Comparison of ENCODE assay signal across 19 cellular contexts in the genomic region with DNA sequence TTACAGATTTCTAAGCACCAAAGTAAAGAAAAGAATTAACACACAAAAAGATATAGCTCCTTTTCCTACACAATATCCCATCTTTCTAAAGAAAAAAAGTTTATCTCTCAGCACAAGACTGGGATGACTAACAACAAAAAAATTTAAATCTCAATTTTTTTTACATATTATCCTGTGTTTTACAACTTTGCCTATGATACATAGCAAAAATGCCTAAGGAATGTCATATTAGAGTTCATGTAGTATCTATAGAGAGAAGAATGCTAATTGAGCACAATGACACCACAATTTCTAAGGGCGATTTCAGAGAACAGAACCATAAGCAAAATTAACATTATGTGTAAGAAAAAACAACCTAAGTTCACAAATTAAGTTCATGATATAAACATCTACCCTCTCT. TPM values are rescaled to one million over a fixed set of nuclear protein-coding genes. Genes with fewer than 3 reads are reported as not detected.
DNase-seq lines count a peak whose midpoint lies in the region; ATAC-seq, FAIRE-seq and TF ChIP-seq lines count a peak whose summit lies in the region.
"Had no signal": no experiment of that assay in that cellular context is flagged by ENCODE, and none has a peak within 500 bp of the region (broad histone marks: within the 10 kb centered on the region; RNA-seq: fewer than 3 reads in every experiment).

No MANE protein-coding gene starts in this region.

- POLR2A ChIA-PET in A549 (lab: Yijun Ruan, JAX): no interaction called here
- POLR2A ChIA-PET in Caco-2 (lab: Charles Lee): no interaction called here

- TF ChIP-seq CTCF in A549 (IDR thresholded peaks at IDR 0.05) (no peak), Caco-2 (IDR thresholded peaks at IDR 0.05; ENCODE audit: insufficient read depth in 1 of 2, low read depth in 1 of 2, low read length in 1 of 2, severe bottlenecking in 1 of 2, unreplicated experiment in 1 of 2) (no peak)

- TF ChIP-seq EP300 in A549 (IDR thresholded peaks at IDR 0.05): no peak

- BruUV-seq in Caco-2 (replicated peaks; lab: Mats Ljungman, UMichigan): no TSS peak

- peaks cover 25% of the 10 kb centered on the region; the same call in 2 of the 3 replicates for H3K4me1 ChIP-seq in A549
- H3K4me1 ChIP-seq in Caco-2: peaks cover 5% of the 10 kb centered on the region; the same call in 1 of the 2 replicates

- WGBS in A549 (ENCODE audit: missing lambda C conversion rate): 54% methylated on average over 1 of the region's 1 CpG

- H3K27ac Mint-ChIP-seq in Caco-2 (ENCODE audit: unreplicated experiment): no peak overlapping the region
- H3K27ac Mint-ChIP-seq: activated T-cell treated with anti-CD3 and anti-CD28 coated beads, Interleukin-2, amount 50 U/mL, for 72 hours; memory B cell; T-helper 17 cell had no signal

- TF ChIP-seq POLR2A in A549 (IDR thresholded peaks at IDR 0.05; ENCODE audit: low read length): no peak

- H3K27ac ChIP-seq in A549: peak overlapping the region in 1 of 2 experiments; percentile 55; a peak in 2 of 6 replicates
- H3K27ac ChIP-seq: esophagus muscularis mucosa, sigmoid colon had no signal

- H3K36me3 Mint-ChIP-seq in Caco-2 (ENCODE audit: insufficient read depth, unreplicated experiment): peaks cover 25% of the 10 kb centered on the region

- no peaks in the 10 kb centered on the region; the same call in none of the 2 replicates for H3K36me3 ChIP-seq in Caco-2 (ENCODE audit: control insufficient read depth, insufficient read depth, low read length)

- no peak for TF ChIP-seq RAD21 in A549 (conservative IDR thresholded peaks at IDR 0.05 in 1 of 2, IDR thresholded peaks at IDR 0.05 in 1 of 2)

- peaks cover 16% of the 10 kb centered on the region for H3K9me3 ChIP-seq in A549
- H3K9me3 ChIP-seq in Caco-2: peaks cover 8% of the 10 kb centered on the region
- H3K9me3 ChIP-seq: esophagus muscularis mucosa, sigmoid colon had no signal

- H3K4me3 ChIP-seq in A549: no peak overlapping the region
- no peak overlapping the region for H3K4me3 ChIP-seq in Caco-2 (ENCODE audit: low read depth, low read length)
- H3K4me3 ChIP-seq: esophagus muscularis mucosa, sigmoid colon had no signal

- peaks cover 6% of the 10 kb centered on the region for H3K4me1 Mint-ChIP-seq in Caco-2 (ENCODE audit: low read depth, unreplicated experiment)

- H3K27me3 Mint-ChIP-seq in Caco-2 (ENCODE audit: insufficient read depth, unreplicated experiment): no peaks in the 10 kb centered on the region
- H3K27me3 Mint-ChIP-seq: memory B cell, T-helper 17 cell had no signal

- H3K9me3 Mint-ChIP-seq in Caco-2 (ENCODE audit: unreplicated experiment): no peaks in the 10 kb centered on the region
- H3K9me3 Mint-ChIP-seq: activated T-cell treated with anti-CD3 and anti-CD28 coated beads, Interleukin-2, amount 50 U/mL, for 72 hours; memory B cell had no signal

- FAIRE-seq in A549 (lab: Jason Lieb, UNC): no peak

- no peak overlapping the region for H3K4me3 Mint-ChIP-seq in Caco-2 (ENCODE audit: unreplicated experiment)
- H3K4me3 Mint-ChIP-seq: activated T-cell treated with anti-CD3 and anti-CD28 coated beads, Interleukin-2, amount 50 U/mL, for 72 hours; memory B cell; T-helper 17 cell had no signal

- H3K27me3 ChIP-seq in Caco-2 (replicated peaks; ENCODE audit: control insufficient read depth, insufficient read depth, low read length): no peaks in the 10 kb centered on the region
- H3K27me3 ChIP-seq: esophagus muscularis mucosa, sigmoid colon had no signal

- CTCF ChIA-PET in A549 (lab: Yijun Ruan, JAX) (interaction anchor here (1.0 to 1.6 kb wide), 2 partner anchors 9 to 16 kb away, joined by 3 to 8 read pairs; a partner anchor contains a TSS), Caco-2 (lab: Charles Lee) (no interaction called here)

- intact Hi-C loops in Caco-2 (cut with micrococcal nuclease; ENCODE audit: unreplicated experiment): loop anchor here (2.0 kb wide), 2 partner anchors 35 to 143 kb away; no protein-coding TSS in a partner anchor

- no peak for DNase-seq in A549 (ENCODE audit: low read depth in 1 of 2, low spot score in 1 of 2)
- DNase-seq in HS-5 (ENCODE audit: low read depth): peak; percentile 77
- DNase-seq in astrocyte of the hippocampus (ENCODE audit: low read depth, low spot score): peak; percentile 15
- DNase-seq in glomerular visceral epithelial cell (ENCODE audit: extremely low spot score): peak; percentile 32
- DNase-seq in activated gamma-delta T cell (lab: John Stamatoyannopoulos, UW): no peak
- no peak for DNase-seq in Caco-2
- DNase-seq in NCI-H1417 (lab: John Stamatoyannopoulos, UW): no peak
- DNase-seq: activated CD4-positive, alpha-beta T cell treated with anti-CD3 and anti-CD28 coated beads for 48 hours; activated T-cell treated with anti-CD3 and anti-CD28 coated beads, Interleukin-2, amount 50 U/mL, for 72 hours; cortex of kidney; NCI-H187 treated with DMSO at 0.1 percent for 48 hours; NCI-H526; sigmoid colon; stimulated activated naive CD4-positive, alpha-beta T cell; T-helper 17 cell had no signal

- ATAC-seq in A549: peak in 1 of 2 experiments; percentile 52; a peak in 3 of 6 replicates
- no peak for ATAC-seq in GM18873 (IDR thresholded peaks at IDR 0.05; ENCODE audit: low FRiP score, unreplicated experiment)
- ATAC-seq: activated T-cell treated with anti-CD3 and anti-CD28 coated beads, Interleukin-2, amount 50 U/mL, for 72 hours; Panc1; T-helper 17 cell had no signal

- H3K4me2 ChIP-seq in A549: peak overlapping the region; percentile 50

TF ChIP-seq in A549, 52 proteins besides CTCF, POLR2A, EP300 and RAD21:
- TF ChIP-seq CEBPB (IDR thresholded peaks at IDR 0.05) (no peak), FOSB (CRISPR knock-in tag; IDR thresholded peaks at IDR 0.05) (no peak), FOSL2 (IDR thresholded peaks at IDR 0.05) (no peak), FOSL2 (CRISPR knock-in tag; IDR thresholded peaks at IDR 0.05) (no peak), POLR2AphosphoS2 (conservative IDR thresholded peaks at IDR 0.05; ENCODE audit: low read length) (no peak)
- TF ChIP-seq, protein P1, sequence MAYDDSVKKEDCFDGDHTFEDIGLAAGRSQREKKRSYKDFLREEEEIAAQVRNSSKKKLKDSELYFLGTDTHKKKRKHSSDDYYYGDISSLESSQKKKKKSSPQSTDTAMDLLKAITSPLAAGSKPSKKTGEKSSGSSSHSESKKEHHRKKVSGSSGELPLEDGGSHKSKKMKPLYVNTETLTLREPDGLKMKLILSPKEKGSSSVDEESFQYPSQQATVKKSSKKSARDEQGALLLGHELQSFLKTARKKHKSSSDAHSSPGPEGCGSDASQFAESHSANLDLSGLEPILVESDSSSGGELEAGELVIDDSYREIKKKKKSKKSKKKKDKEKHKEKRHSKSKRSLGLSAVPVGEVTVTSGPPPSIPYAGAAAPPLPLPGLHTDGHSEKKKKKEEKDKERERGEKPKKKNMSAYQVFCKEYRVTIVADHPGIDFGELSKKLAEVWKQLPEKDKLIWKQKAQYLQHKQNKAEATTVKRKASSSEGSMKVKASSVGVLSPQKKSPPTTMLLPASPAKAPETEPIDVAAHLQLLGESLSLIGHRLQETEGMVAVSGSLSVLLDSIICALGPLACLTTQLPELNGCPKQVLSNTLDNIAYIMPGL (CRISPR knock-in tag; IDR thresholded peaks at IDR 0.05; ENCODE audit: borderline replicate concordance): no peak
- TF ChIP-seq, protein P2, sequence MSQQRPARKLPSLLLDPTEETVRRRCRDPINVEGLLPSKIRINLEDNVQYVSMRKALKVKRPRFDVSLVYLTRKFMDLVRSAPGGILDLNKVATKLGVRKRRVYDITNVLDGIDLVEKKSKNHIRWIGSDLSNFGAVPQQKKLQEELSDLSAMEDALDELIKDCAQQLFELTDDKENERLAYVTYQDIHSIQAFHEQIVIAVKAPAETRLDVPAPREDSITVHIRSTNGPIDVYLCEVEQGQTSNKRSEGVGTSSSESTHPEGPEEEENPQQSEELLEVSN (IDR thresholded peaks at IDR 0.05; ENCODE audit: borderline replicate concordance, low read depth): no peak

RNA-seq across cellular contexts. Expression of a gene that starts 16.3 kb away (rescaled TPM):
- polyA plus RNA-seq in A549 (2011; rRNA removed) (35.2 and 39.7 TPM in 2 replicates), A549 (2017; fragmentation: RNase III; extraction: RNeasy Plus Mini Kit Qiagen cat#74134 plus additional on column Dnase treatment) (13.6 to 14.3 TPM (median 14.1 TPM) in 3 replicates)
- polyA plus RNA-seq in A549 (2012; cell fraction: cytosol; rRNA removed): 7.6 and 8.6 TPM in 2 replicates
- polyA plus RNA-seq in A549 (2012; cell fraction: nucleus; rRNA removed): 7.1 and 9.7 TPM in 2 replicates
- 27.0 and 27.6 TPM in 2 replicates for polyA minus RNA-seq in A549 (2011; rRNA and poly(A)+ RNA removed)
- 44.6 and 51.5 TPM in 2 replicates for total RNA-seq in Caco-2 (2022)

Comparison
In these comparisons a context has a peak if more than half of its experiments do, and no peak if none do; other contexts are left out.
1. DNase-seq: peak in HS-5 (single experiment), astrocyte of the hippocampus (single experiment) and glomerular visceral epithelial cell (single experiment); none in A549 (0 of 2), activated gamma-delta T cell (single experiment), Caco-2 (0 of 2) and NCI-H1417 (0 of 3).